ENCODE assay signal across 8 cellular contexts in genomic region chr1:42846257-42847110, GRCh38. TPM values are rescaled to one million over a fixed set of nuclear protein-coding genes. Genes with fewer than 3 reads are reported as not detected.
A peak's percentile ranks its signal among the peaks of the same experiment; 100 is the strongest.
DNase-seq lines count a peak whose midpoint lies in the region; ATAC-seq and TF ChIP-seq lines count a peak whose summit lies in the region.

ZNF691 (plus strand) TSS chr1:42846613; CDS start chr1:42849659, 3,046 bp downstream.

- H3K9me3 ChIP-seq in ovary (peaks cover 0 to 1% of the 10 kb centered on the region in 2 donors), tibial artery (peaks cover 0 to 8% (median 0%) of the 10 kb centered on the region in 3 donors)

- intact Hi-C loops in Right ventricle myocardium inferior (cut with DNase I) = no loop called here
- intact Hi-C loops in ovary (cut with DNase I) = no loop called here
- intact Hi-C loops in tibial artery (cut with DNase I; ENCODE audit: low total_unique reads) = loop anchor here (10.0 kb wide), 1 partner anchor 162 kb away; the partner anchor contains the start of gene YBX1

- peak; percentile 66 for TF ChIP-seq POLR2A in ovary (IDR thresholded peaks at IDR 0.05)

- peak within 1 kb of the TSS; percentile 91 for H3K4me3 Mint-ChIP-seq in activated naive CD8-positive, alpha-beta T cell treated with anti-CD3 and anti-CD28 coated beads for 36 hours

- H3K4me3 ChIP-seq in GM12864 (ENCODE audit: low read depth, low read length) = peak within 1 kb of the TSS; percentile 73
- H3K4me3 ChIP-seq in ovary = peak within 1 kb of the TSS; percentile 93
- peak within 1 kb of the TSS; percentile 90 to 91 for H3K4me3 ChIP-seq in tibial artery

- H3K27me3 ChIP-seq in ovary (no peaks in the 10 kb centered on the region), tibial artery (no peaks in the 10 kb centered on the region)

- H3K27ac ChIP-seq in ovary = peak within 1 kb of the TSS; percentile 60 to 64
- H3K27ac ChIP-seq in tibial artery = peak within 1 kb of the TSS; percentile 85 to 87

- no peaks in the 10 kb centered on the region for H3K27me3 Mint-ChIP-seq in activated naive CD8-positive, alpha-beta T cell treated with anti-CD3 and anti-CD28 coated beads for 36 hours

- peaks cover 27% of the 10 kb centered on the region for H3K4me1 Mint-ChIP-seq in activated naive CD8-positive, alpha-beta T cell treated with anti-CD3 and anti-CD28 coated beads for 36 hours

- H3K9me3 Mint-ChIP-seq in activated naive CD8-positive, alpha-beta T cell treated with anti-CD3 and anti-CD28 coated beads for 36 hours = peaks cover 10% of the 10 kb centered on the region

- DNase-seq in GM12864 (ENCODE audit: low read depth) (peak; percentile 96), NCI-H1092 (lab: John Stamatoyannopoulos, UW) (peak; percentile 97), SKM-1 treated with dmso at 0.1 percent for 144 hours (lab: John Stamatoyannopoulos, UW; ENCODE audit: unreplicated experiment) (peak; percentile 98), Right ventricle myocardium inferior (ENCODE audit: missing footprints) (peak; percentile 95), ovary (peak; percentile 91 to 95 (median 93)), tibial artery (peak; percentile 97)
- DNase-seq in activated naive CD8-positive, alpha-beta T cell treated with anti-CD3 and anti-CD28 coated beads for 36 hours = peak; percentile 88

- H3K36me3 ChIP-seq in ovary (no peaks in the 10 kb centered on the region), tibial artery (peaks cover 20 to 39% (median 22%) of the 10 kb centered on the region in 3 donors)

- H3K36me3 Mint-ChIP-seq in activated naive CD8-positive, alpha-beta T cell treated with anti-CD3 and anti-CD28 coated beads for 36 hours = peaks cover 48% of the 10 kb centered on the region

- TF ChIP-seq CTCF in GM12864 (IDR thresholded peaks at IDR 0.05; ENCODE audit: low read depth, low read length, missing control alignments) = peak; percentile 34
- TF ChIP-seq CTCF in ovary (IDR thresholded peaks at IDR 0.05) = peak; percentile 21 to 63 (median 53)
- peak; percentile 27 to 46 for TF ChIP-seq CTCF in tibial artery (IDR thresholded peaks at IDR 0.05)

- 0 to 1% (median 1%) methylated on average over 50 of the region's 50 CpGs for WGBS in ovary, 3 donors

- H3K4me1 ChIP-seq in ovary (ENCODE audit: insufficient read depth) = peaks cover 8% of the 10 kb centered on the region
- peaks cover 0 to 24% (median 13%) of the 10 kb centered on the region in 4 donors for H3K4me1 ChIP-seq in tibial artery

- peak within 1 kb of the TSS; percentile 82 for H3K27ac Mint-ChIP-seq in activated naive CD8-positive, alpha-beta T cell treated with anti-CD3 and anti-CD28 coated beads for 36 hours

- peak; percentile 88 for ATAC-seq in HG02610 (IDR thresholded peaks at IDR 0.05; ENCODE audit: unreplicated experiment)
- ATAC-seq in Right ventricle myocardium inferior = peak; percentile 99

- no peak for TF ChIP-seq EP300 in ovary (IDR thresholded peaks at IDR 0.05)

RNA-seq across cellular contexts. Expression of gene ZNF691, which starts in this region (rescaled TPM):
- 10 to 100 TPM in 1 of 2 experiments, 1 to 10 TPM in 1; 8.7 to 10.0 TPM for total RNA-seq in activated naive CD8-positive, alpha-beta T cell treated with anti-CD3 and anti-CD28 coated beads for 36 hours
- total RNA-seq in Right ventricle myocardium inferior (7.7 TPM), ovary (10 to 100 TPM in 6 of 7 donors, 1 to 10 TPM in 1; 7.9 to 13.4 (median 12.1) TPM)
- 10 to 100 TPM; 12.7 to 14.1 TPM for polyA plus RNA-seq in ovary

Comparison
In these comparisons a context has a peak if more than half of its experiments do, and no peak if none do; other contexts are left out.
1. Peak in every context shown above with its lines: DNase-seq, ATAC-seq, H3K4me3 ChIP-seq and H3K27ac ChIP-seq.